12 cellular contexts compared by ENCODE assay signal in the genomic region with DNA sequence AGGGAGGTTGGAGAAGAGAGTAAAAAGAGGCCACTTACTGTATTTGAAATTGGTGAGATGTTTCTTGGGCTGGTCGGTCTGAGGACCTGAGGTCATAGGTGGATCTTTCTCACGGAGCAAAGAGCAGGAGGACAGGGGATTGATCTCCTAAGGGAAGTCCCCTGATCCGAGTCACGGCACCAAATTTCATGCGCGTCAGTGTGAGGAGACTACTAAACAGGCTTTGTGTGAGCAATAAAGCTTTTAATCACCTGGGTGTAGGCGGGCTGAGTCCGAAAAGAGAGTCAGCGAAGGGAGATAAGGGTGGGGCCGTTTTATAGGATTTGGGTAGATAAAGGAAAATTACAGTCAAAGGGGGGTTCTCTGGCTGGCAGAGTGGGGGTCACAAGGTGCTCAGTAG. TPM values are rescaled to one million over a fixed set of nuclear protein-coding genes. Genes with fewer than 3 reads are reported as not detected.
DNase-seq lines count a peak whose midpoint lies in the region; ATAC-seq, FAIRE-seq and TF ChIP-seq lines count a peak whose summit lies in the region.
"Not testable (repeated sequence)": the region's sequence is repeated elsewhere in the genome, so short reads cannot be mapped to it uniquely, and the experiment has no call there.
"Had no signal": no experiment of that assay in that cellular context is flagged by ENCODE, and none has a peak within 500 bp of the region (broad histone marks: within the 10 kb centered on the region; RNA-seq: fewer than 3 reads in every experiment).

No MANE protein-coding gene starts in this region.

- H3K4me1 Mint-ChIP-seq in CD14-positive monocyte, result peaks cover 19% of the 10 kb centered on the region
- H3K4me1 Mint-ChIP-seq in progenitor cell of endocrine pancreas (ENCODE audit: low read depth), result peaks cover 31% of the 10 kb centered on the region

- not testable (repeated sequence) for H3K9me1 ChIP-seq in K562 (ENCODE audit: control insufficient read depth, insufficient read depth, low read length)

- RAD21 ChIA-PET in HCT116 (lab: Charles Lee; ENCODE audit: low non-redundant PET in 1 of 2, low total read pairs in 2 of 2, uncharacterized antibody in 2 of 2, unreplicated experiment in 2 of 2), result not testable (repeated sequence)

- not testable (repeated sequence) for H3K36me3 ChIP-seq in HCT116 (ENCODE audit: control insufficient read depth in 1 of 2, insufficient read depth in 2 of 2, low read length in 2 of 2); HUES64 (ENCODE audit: insufficient read depth, low read length); K562 (ENCODE audit: control insufficient read depth, insufficient read depth, low read length); iPS-15b (ENCODE audit: control insufficient read depth, insufficient read depth, low read length); mesodermal cell (ENCODE audit: control insufficient read depth, insufficient read depth, low read length)

- in situ Hi-C loops in K562 (cut with MboI), result not testable (repeated sequence)

- H3K36me3 Mint-ChIP-seq in CD14-positive monocyte; progenitor cell of endocrine pancreas (ENCODE audit: insufficient read depth): not testable (repeated sequence)

- TF ChIP-seq POLR2A in HCT116 (IDR thresholded peaks at IDR 0.05; ENCODE audit: borderline replicate concordance, extremely low read depth, insufficient read depth, insufficient read length); K562 (conservative IDR thresholded peaks at IDR 0.05): not testable (repeated sequence)

- not testable (repeated sequence) for DNase-seq in CD14-positive monocyte (ENCODE audit: low spot score); HCT116 (ENCODE audit: low read depth, low spot score); K562 (ENCODE audit: extremely low read depth in 1 of 4, low spot score in 3 of 4); progenitor cell of endocrine pancreas (ENCODE audit: low spot score, unreplicated experiment)

- TF ChIP-seq EP300 in K562 (IDR thresholded peaks at IDR 0.05; ENCODE audit: low read length), result not testable (repeated sequence)

- ATAC-seq in HCT116, K562: not testable (repeated sequence)

- not testable (repeated sequence) for H3K9me2 ChIP-seq in HCT116 (ENCODE audit: insufficient read depth)

- not testable (repeated sequence) for FAIRE-seq in K562 (lab: Jason Lieb, UNC)

- peak overlapping the region; percentile 59 for H3K9ac ChIP-seq in HCT116 (ENCODE audit: low read length)
- peak overlapping the region; percentile 69 for H3K9ac ChIP-seq in HUES64 (ENCODE audit: low read depth, low read length)
- not testable (repeated sequence) for H3K9ac ChIP-seq in K562 (ENCODE audit: insufficient read depth in 1 of 2, low read depth in 2 of 2, low read length in 2 of 2)
- H3K9ac ChIP-seq in iPS-15b (ENCODE audit: low read depth, low read length), result peak overlapping the region; percentile 79

- not testable (repeated sequence) for H3K27ac ChIP-seq in HCT116 (ENCODE audit: low read depth, low read length); K562 (ENCODE audit: extremely low read depth, low read depth, low read length); mesodermal cell (ENCODE audit: low read depth, low read length, severe bottlenecking)
- H3K27ac ChIP-seq in HUES64 (ENCODE audit: low read depth, low read length), result peak overlapping the region; percentile 49; the same call in 1 of the 2 replicates

- intact Hi-C loops in CD14-positive monocyte (cut with micrococcal nuclease); HCT116 (cut with micrococcal nuclease); K562 (cut with micrococcal nuclease): not testable (repeated sequence)

- 10% methylated on average over 6 of the region's 10 CpGs for WGBS in HUES64
- 0% methylated on average over 4 of the region's 10 CpGs for WGBS in K562 (ENCODE audit: insufficient coverage, low coverage, missing lambda C conversion rate)
- WGBS in mesodermal cell (ENCODE audit: insufficient coverage in 2 of 2), 2 experiments, result no CpG with 5 or more reads among the region's 10 CpGs

- H3K9me3 ChIP-seq in HCT116 (ENCODE audit: control insufficient read depth in 1 of 2, insufficient read depth in 1 of 2, low read depth in 1 of 2, low read length in 2 of 2); HUES64 (ENCODE audit: insufficient read depth, low read depth, low read length); K562 (replicated peaks; ENCODE audit: control insufficient read depth, insufficient read depth, low read depth, low read length); iPS-15b (ENCODE audit: control insufficient read depth, insufficient read depth, low read length); mesodermal cell (ENCODE audit: control insufficient read depth, low read length): not testable (repeated sequence)

- CTCF ChIA-PET in HCT116 (lab: Charles Lee); K562 (lab: Yijun Ruan, JAX; ENCODE audit: low intra/inter-chr PET ratio): not testable (repeated sequence)

- peaks cover 0 to 14% (median 4%) of the 10 kb centered on the region in 7 donors for H3K9me3 Mint-ChIP-seq in CD14-positive monocyte
- H3K9me3 Mint-ChIP-seq in progenitor cell of endocrine pancreas (ENCODE audit: low read depth), result not testable (repeated sequence)

- not testable (repeated sequence) for H3K4me3 Mint-ChIP-seq in CD14-positive monocyte
- H3K4me3 Mint-ChIP-seq in progenitor cell of endocrine pancreas (ENCODE audit: low read depth), result peak overlapping the region; percentile 58

- not testable (repeated sequence) for H4K20me1 ChIP-seq in HCT116 (ENCODE audit: insufficient read depth); K562 (replicated peaks; ENCODE audit: control insufficient read depth, insufficient read depth, low read length)

- H3K4me1 ChIP-seq in HCT116 (ENCODE audit: control insufficient read depth in 1 of 2, insufficient read depth in 2 of 2, low read length in 2 of 2), result peaks cover 15 to 41% of the 10 kb centered on the region in 2 experiments
- H3K4me1 ChIP-seq in HUES64 (ENCODE audit: insufficient read depth, low read length), result peaks cover 38% of the 10 kb centered on the region
- not testable (repeated sequence) for H3K4me1 ChIP-seq in K562 (replicated peaks in 1 of 2; ENCODE audit: control insufficient read depth in 2 of 2, insufficient read depth in 2 of 2, low read length in 2 of 2)
- peaks cover 29% of the 10 kb centered on the region for H3K4me1 ChIP-seq in iPS-15b (ENCODE audit: control insufficient read depth, insufficient read depth, low read length)
- H3K4me1 ChIP-seq in mesodermal cell (ENCODE audit: control insufficient read depth, insufficient read depth, low read length, poor library complexity, severe bottlenecking), result peaks cover 14% of the 10 kb centered on the region

- peak overlapping the region in 4 of 7 donors; percentile 1 to 72 (median 48) for H3K27ac Mint-ChIP-seq in CD14-positive monocyte
- not testable (repeated sequence) for H3K27ac Mint-ChIP-seq in progenitor cell of endocrine pancreas

- peak overlapping the region; percentile 45 to 53 for H3K4me3 ChIP-seq in HCT116 (replicated peaks in 1 of 2; ENCODE audit: low read depth in 1 of 2, low read length in 2 of 2)
- H3K4me3 ChIP-seq in HUES64 (ENCODE audit: low read length), result peak overlapping the region; percentile 50
- H3K4me3 ChIP-seq in K562, result not testable (repeated sequence)
- peak overlapping the region; percentile 60 for H3K4me3 ChIP-seq in iPS-15b (ENCODE audit: low read depth, low read length)
- H3K4me3 ChIP-seq in mesodermal cell (ENCODE audit: extremely low read depth, insufficient read depth, low read length, poor library complexity, severe bottlenecking), result peak overlapping the region; percentile 32

- H3K27me3 Mint-ChIP-seq in CD14-positive monocyte (ENCODE audit: low read depth in 3 of 3) (peaks cover 1 to 29% (median 2%) of the 10 kb centered on the region in 3 donors), progenitor cell of endocrine pancreas (peaks cover 63% of the 10 kb centered on the region)

- not testable (repeated sequence) for H3K27me3 ChIP-seq in HCT116 (ENCODE audit: insufficient read depth, low read length); HUES64 (ENCODE audit: insufficient read depth, low read length); K562 (ENCODE audit: control insufficient read depth in 2 of 2, insufficient read depth in 2 of 2, low read length in 2 of 2); iPS-15b (ENCODE audit: control insufficient read depth, insufficient read depth, low read length)

- not testable (repeated sequence) for TF ChIP-seq RAD21 in HCT116 (IDR thresholded peaks at IDR 0.05; ENCODE audit: low read depth); K562 (CRISPR knock-in tag; conservative IDR thresholded peaks at IDR 0.05 in 1 of 2, IDR thresholded peaks at IDR 0.05 in 1 of 2)

- TF ChIP-seq CTCF in CD14-positive monocyte (IDR thresholded peaks at IDR 0.05); HCT116 (IDR thresholded peaks at IDR 0.05 in 2 of 3, conservative IDR thresholded peaks at IDR 0.05 in 1 of 3; ENCODE audit: borderline replicate concordance in 1 of 3, insufficient read depth in 1 of 3, low read depth in 2 of 3, low read length in 2 of 3); K562 (IDR thresholded peaks at IDR 0.05 in 2 of 3, conservative IDR thresholded peaks at IDR 0.05 in 1 of 3; ENCODE audit: insufficient read depth in 2 of 3, low read depth in 1 of 3, low read length in 3 of 3); progenitor cell of endocrine pancreas (IDR thresholded peaks at IDR 0.05; ENCODE audit: unreplicated experiment): not testable (repeated sequence)

- H2AFZ ChIP-seq in HCT116 (ENCODE audit: low read depth, low read length, poor library complexity, severe bottlenecking); K562 (ENCODE audit: low read depth, low read length): not testable (repeated sequence)

- not testable (repeated sequence) for H3K79me2 ChIP-seq in HCT116 (ENCODE audit: insufficient read depth, low read length); K562 (ENCODE audit: control insufficient read depth, insufficient read depth, low read length)

- POLR2A ChIA-PET in HCT116 (lab: Charles Lee); K562 (lab: Yijun Ruan, JAX): not testable (repeated sequence)

- not testable (repeated sequence) for BruUV-seq in HCT116 (replicated peaks; lab: Mats Ljungman, UMichigan); K562 (replicated peaks; lab: Mats Ljungman, UMichigan)

- H3K4me2 ChIP-seq in HCT116 (ENCODE audit: low read length) (peak overlapping the region; percentile 68), K562 (ENCODE audit: insufficient read depth, low read length) (0 out of 2 replicates have a peak overlapping the region, but pooled peaks have one; percentile 37)

RNA-seq across cellular contexts. Expression of gene MAGEB17, which starts 16.6 kb away (rescaled TPM):
- polyA plus RNA-seq in CD14-positive monocyte, result not detected
- not detected for total RNA-seq in HCT116 (2021; ENCODE audit: unreplicated experiment)
- 2.8 and 3.9 TPM in 2 replicates for polyA plus RNA-seq in HCT116 (2012)
- polyA plus RNA-seq in HUES64 (2013, experiment 1 of 2), result not detected
- 0.19 TPM for polyA plus RNA-seq in HUES64 (2013, experiment 2 of 2)
- total RNA-seq in K562 (2011; cell fraction: chromatin; rRNA removed; ENCODE audit: low replicate concordance), result not detected in 2 replicates
- not detected in 2 replicates for total RNA-seq in K562 (2011; cell fraction: nucleolus; rRNA removed)
- not detected in 2 replicates for total RNA-seq in K562 (2011; cell fraction: nucleoplasm; rRNA removed)
- total RNA-seq in K562 (2014; rRNA removed), result 0.29 TPM in 1 of 2 replicates, not detected in the other
- 0.11 TPM in 1 of 2 replicates, not detected in the other for total RNA-seq in K562 (2014; rRNA removed; fragmentation: Illumina TruSeq; extraction: Trizol)
- 0.14 and 0.19 TPM in 2 replicates for total RNA-seq in K562 (2015; rRNA removed; fragmentation: Illumina TruSeq; extraction: Trizol)
- 0.16 and 0.25 TPM in 2 replicates for total RNA-seq in K562 (2021)
- 0.07 TPM in 1 of 2 replicates, not detected in the other for polyA plus RNA-seq in K562 (2011; rRNA removed)
- polyA plus RNA-seq in K562 (2011; cell fraction: cytosol; rRNA removed), result 0.04 TPM in 1 of 2 replicates, not detected in the other
- not detected in 2 replicates for polyA plus RNA-seq in K562 (2011; cell fraction: nucleus; rRNA removed)
- polyA plus RNA-seq in K562 (2012), result 1.8 and 4.3 TPM in 2 replicates
- 0.13 and 0.14 TPM in 2 replicates for polyA plus RNA-seq in K562 (2014; fragmentation: Illumina TruSeq; extraction: Trizol)
- polyA plus RNA-seq in K562 (2014; fragmentation: Nextera tagmentation; extraction: Ambion mirVana), result under 1 TPM; 0.08 to 0.45 TPM
- 0.27 TPM in 1 of 2 replicates, not detected in the other for polyA plus RNA-seq in K562 (2014; rRNA removed)
- polyA minus RNA-seq in K562 (2011; rRNA and poly(A)+ RNA removed), result 0.14 TPM in 1 of 2 replicates, not detected in the other
- polyA minus RNA-seq in K562 (2011; cell fraction: cytosol; rRNA and poly(A)+ RNA removed), result not detected in 2 replicates
- polyA minus RNA-seq in K562 (2011; cell fraction: nucleus; rRNA and poly(A)+ RNA removed), result not detected in 2 replicates
- 0.22 TPM for polyA plus RNA-seq in mesodermal cell (2013, experiment 1 of 2)
- 0.20 TPM for polyA plus RNA-seq in mesodermal cell (2013, experiment 2 of 2)
- 0.19 and 0.27 TPM in 2 replicates for total RNA-seq in progenitor cell of endocrine pancreas
- total RNA-seq: CD4-positive, alpha-beta memory T cell; Daoy; HepG2 had no signal
- polyA plus RNA-seq: A549; BJ; CD4-positive, alpha-beta memory T cell; HepG2 had no signal
